In the genomic region with DNA sequence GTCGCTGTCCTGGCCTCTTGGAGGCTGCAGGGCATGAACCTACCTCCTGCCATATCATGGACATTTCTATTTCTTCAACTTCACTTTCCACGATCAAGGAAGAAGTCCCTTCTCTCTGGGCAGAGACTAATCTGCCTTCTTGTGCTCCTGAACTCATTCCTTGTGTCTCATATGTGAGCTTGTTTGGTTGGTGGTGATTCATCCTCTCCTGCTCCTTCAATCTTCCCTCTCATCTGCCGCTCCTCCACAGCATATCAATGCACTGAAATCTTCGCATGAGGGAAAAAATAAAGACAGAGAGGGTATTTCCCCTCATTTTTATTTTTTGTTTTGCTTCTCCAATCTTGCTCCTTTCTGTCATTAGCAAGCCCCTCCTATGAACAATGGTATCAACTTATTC, we compare ENCODE assay signal across 28 cellular contexts.
"Had no signal": no experiment of that assay in that cellular context is flagged by ENCODE, and none has a peak within 500 bp of the region (broad histone marks: within the 10 kb centered on the region; RNA-seq: fewer than 3 reads in every experiment).

No MANE protein-coding gene starts in this region.

- H3K4me3 ChIP-seq: gastroesophageal sphincter, heart right ventricle, left ventricle myocardium inferior, lower lobe of right lung, neural progenitor cell, prostate gland, right atrium auricular region, sigmoid colon, testis, tibial artery had no signal

- FAIRE-seq: endometrium, islet of Langerhans had no signal

- H3K4me3 Mint-ChIP-seq: effector memory CD8-positive, alpha-beta T cell; memory B cell; naive thymus-derived CD4-positive, alpha-beta T cell; nephron; neural progenitor cell; stimulated activated memory B cell treated with anti-CD40 and anti-IgM and Interleukin-4, amounts not matched to agents 10 μg/mL and 1 μg/mL and 100 μg/mL, for 72 hours; type B pancreatic cell had no signal

- H3K9me3 Mint-ChIP-seq: nephron; neural progenitor cell; stimulated activated memory B cell treated with anti-CD40 and anti-IgM and Interleukin-4, amounts not matched to agents 10 μg/mL and 1 μg/mL and 100 μg/mL, for 72 hours; type B pancreatic cell had no signal

- H3K27me3 ChIP-seq: gastroesophageal sphincter, heart right ventricle, right atrium auricular region, sigmoid colon, testis, tibial artery had no signal

- H3K36me3 ChIP-seq: gastroesophageal sphincter, heart right ventricle, left ventricle myocardium inferior, lower lobe of right lung, neural progenitor cell, prostate gland, right atrium auricular region, sigmoid colon, tibial artery had no signal

- H3K4me1 Mint-ChIP-seq: memory B cell; naive thymus-derived CD4-positive, alpha-beta T cell; nephron; neural progenitor cell; stimulated activated memory B cell treated with anti-CD40 and anti-IgM and Interleukin-4, amounts not matched to agents 10 μg/mL and 1 μg/mL and 100 μg/mL, for 72 hours had no signal

- H3K27me3 Mint-ChIP-seq: effector memory CD8-positive, alpha-beta T cell; memory B cell; naive thymus-derived CD4-positive, alpha-beta T cell; stimulated activated memory B cell treated with anti-CD40 and anti-IgM and Interleukin-4, amounts not matched to agents 10 μg/mL and 1 μg/mL and 100 μg/mL, for 72 hours; type B pancreatic cell had no signal

- H3K4me1 ChIP-seq: gastroesophageal sphincter, heart right ventricle, left ventricle myocardium inferior, lower lobe of right lung, neural progenitor cell, prostate gland, right atrium auricular region, sigmoid colon, testis, tibial artery had no signal

- ATAC-seq: effector memory CD8-positive, alpha-beta T cell; gastroesophageal sphincter; heart right ventricle; left colon; lower lobe of right lung; naive thymus-derived CD4-positive, alpha-beta T cell; stimulated activated memory B cell treated with anti-CD40 and anti-IgM and Interleukin-4, amounts not matched to agents 10 μg/mL and 1 μg/mL and 100 μg/mL, for 72 hours; stimulated activated naive CD8-positive, alpha-beta T cell treated with anti-CD3 and anti-CD28 coated beads, Interleukin-15, Interleukin-2, amounts not matched to agents 100 U/mL and 50 U/mL, for 24 hours had no signal

- H3K27ac Mint-ChIP-seq: effector memory CD8-positive, alpha-beta T cell; memory B cell; naive thymus-derived CD4-positive, alpha-beta T cell; nephron; neural progenitor cell; stimulated activated memory B cell treated with anti-CD40 and anti-IgM and Interleukin-4, amounts not matched to agents 10 μg/mL and 1 μg/mL and 100 μg/mL, for 72 hours; type B pancreatic cell had no signal

- H3K4me2 ChIP-seq: neural progenitor cell had no signal

- H3K36me3 Mint-ChIP-seq: memory B cell; naive thymus-derived CD4-positive, alpha-beta T cell; neural progenitor cell; stimulated activated memory B cell treated with anti-CD40 and anti-IgM and Interleukin-4, amounts not matched to agents 10 μg/mL and 1 μg/mL and 100 μg/mL, for 72 hours; type B pancreatic cell had no signal

- DNase-seq: cortex of kidney; effector memory CD8-positive, alpha-beta T cell; foreskin fibroblast; glutamatergic neuron; heart right ventricle; hippocampal formation; kidney glomerular epithelial cell; left colon; left ventricle myocardium inferior; lower lobe of right lung; naive thymus-derived CD4-positive, alpha-beta T cell; sigmoid colon; stimulated activated CD4-positive, alpha-beta T cell treated with anti-CD3 and anti-CD28 coated beads, Interleukin-2, amount 100 ng/mL, for 24 hours; stimulated activated CD4-positive, alpha-beta T cell treated with anti-CD3 and anti-CD28 coated beads, Interleukin-4, amount 100 ng/mL, for 24 hours; stimulated activated naive CD8-positive, alpha-beta T cell treated with anti-CD3 and anti-CD28 coated beads, Interleukin-15, Interleukin-2, amounts not matched to agents 100 U/mL and 50 U/mL, for 24 hours; substantia nigra; testis; tibial artery had no signal

- H3K9me3 ChIP-seq: gastroesophageal sphincter, heart right ventricle, left ventricle myocardium inferior, lower lobe of right lung, prostate gland, right atrium auricular region, sigmoid colon, testis, tibial artery had no signal

- H3K9ac ChIP-seq: neural progenitor cell had no signal

- H2AFZ ChIP-seq: neural progenitor cell had no signal

- H3K27ac ChIP-seq: gastroesophageal sphincter, heart right ventricle, left ventricle myocardium inferior, lower lobe of right lung, neural progenitor cell, prostate gland, right atrium auricular region, sigmoid colon, testis, tibial artery had no signal
